17 cellular contexts compared by ENCODE assay signal in the genomic region with DNA sequence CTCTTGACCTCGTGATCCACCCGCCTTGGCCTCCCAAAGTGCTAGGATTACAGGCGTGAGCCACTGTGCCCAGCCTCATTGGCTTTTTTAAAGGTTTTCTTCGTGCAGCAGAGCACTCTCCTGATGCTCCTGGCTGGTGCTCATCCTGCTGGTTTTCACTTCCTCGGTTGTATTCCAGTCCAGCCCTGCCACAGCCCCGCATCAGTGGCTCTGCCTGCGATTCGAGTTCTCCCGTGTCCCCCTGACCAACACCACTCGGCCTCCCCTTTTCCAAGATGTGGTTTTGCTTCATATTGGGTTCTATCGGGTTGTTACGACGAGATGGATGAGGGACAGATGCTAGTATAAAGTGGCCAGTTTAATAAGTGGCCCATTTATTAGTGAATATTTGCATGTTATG. TPM values are rescaled to one million over a fixed set of nuclear protein-coding genes. Genes with fewer than 3 reads are reported as not detected.
DNase-seq lines count a peak whose midpoint lies in the region; ATAC-seq and TF ChIP-seq lines count a peak whose summit lies in the region.
"Had no signal": no experiment of that assay in that cellular context is flagged by ENCODE, and none has a peak within 500 bp of the region (broad histone marks: within the 10 kb centered on the region; RNA-seq: fewer than 3 reads in every experiment).

No MANE protein-coding gene starts in this region.

- peak overlapping the region; percentile 18 for H3K4me3 Mint-ChIP-seq in T-helper 2 cell treated with Interferon-gamma antibody and Interleukin-4, amounts not matched to agents 5 μg/mL and 100 μg/mL, for 36 hours
- H3K4me3 Mint-ChIP-seq in CD4-positive, CD25-positive, alpha-beta regulatory T cell = peak overlapping the region in 1 of 4 donors; percentile 19
- H3K4me3 Mint-ChIP-seq in memory B cell = peak overlapping the region; percentile 64
- H3K4me3 Mint-ChIP-seq: CD4-positive, alpha-beta T cell; GM23338; H9 had no signal

- no peaks in the 10 kb centered on the region for H3K79me2 ChIP-seq in hepatocyte

- H3K27me3 ChIP-seq in CD4-positive, CD25-positive, alpha-beta regulatory T cell (ENCODE audit: control insufficient read depth, insufficient read depth, low read length) = no peaks in the 10 kb centered on the region
- H3K27me3 ChIP-seq in hepatocyte = no peaks in the 10 kb centered on the region

- no peak for ATAC-seq in CD4-positive, CD25-positive, alpha-beta regulatory T cell (ENCODE audit: low read depth in 2 of 2)
- ATAC-seq in memory B cell (ENCODE audit: low read depth) (no peak), sciatic nerve (no peak)
- ATAC-seq: GM23338 had no signal

- peaks cover 12% of the 10 kb centered on the region for H3K4me1 ChIP-seq in CD4-positive, CD25-positive, alpha-beta regulatory T cell (ENCODE audit: control insufficient read depth, insufficient read depth, low read length, poor library complexity, severe bottlenecking)
- peaks cover 4% of the 10 kb centered on the region for H3K4me1 ChIP-seq in hepatocyte (ENCODE audit: insufficient read depth)

- intact Hi-C loops in sciatic nerve (cut with DNase I) = no loop called here

- H2AFZ ChIP-seq in hepatocyte = no peak overlapping the region
- H2AFZ ChIP-seq: GM23338 had no signal

- no peak overlapping the region for H3K4me3 ChIP-seq in CD4-positive, CD25-positive, alpha-beta regulatory T cell (ENCODE audit: low read depth, low read length)
- H3K4me3 ChIP-seq in hepatocyte = no peak overlapping the region
- H3K4me3 ChIP-seq: BLaER1 treated with 17β-estradiol and CSF1 and Interleukin-3, amounts not matched to agents 10 nM and 100 nM; GM23338 had no signal

- no peaks in the 10 kb centered on the region for H3K9me3 ChIP-seq in CD4-positive, CD25-positive, alpha-beta regulatory T cell (ENCODE audit: control insufficient read depth in 2 of 2, low read length in 2 of 2)
- H3K9me3 ChIP-seq in hepatocyte (ENCODE audit: low read depth) = no peaks in the 10 kb centered on the region

- H3K9me3 Mint-ChIP-seq in T-helper 2 cell treated with Interferon-gamma antibody and Interleukin-4, amounts not matched to agents 5 μg/mL and 100 μg/mL, for 36 hours = no peaks in the 10 kb centered on the region
- H3K9me3 Mint-ChIP-seq in CD4-positive, CD25-positive, alpha-beta regulatory T cell = no peaks in the 10 kb centered on the region
- H3K9me3 Mint-ChIP-seq in memory B cell = no peaks in the 10 kb centered on the region
- H3K9me3 Mint-ChIP-seq: CD4-positive, alpha-beta T cell had no signal

- no peak overlapping the region for H3K4me2 ChIP-seq in hepatocyte
- H3K4me2 ChIP-seq: BLaER1 treated with 17β-estradiol and CSF1 and Interleukin-3, amounts not matched to agents 10 nM and 100 nM; GM23338 had no signal

- WGBS in hepatocyte (ENCODE audit: low lambda C conversion rate, missing lambda C conversion rate) = 88% methylated on average over 13 of the region's 13 CpGs

- H3K27me3 Mint-ChIP-seq in T-helper 2 cell treated with Interferon-gamma antibody and Interleukin-4, amounts not matched to agents 5 μg/mL and 100 μg/mL, for 36 hours (ENCODE audit: low read depth) = peaks cover 3% of the 10 kb centered on the region
- H3K27me3 Mint-ChIP-seq in CD4-positive, CD25-positive, alpha-beta regulatory T cell = peaks cover 18% of the 10 kb centered on the region
- H3K27me3 Mint-ChIP-seq in memory B cell = no peaks in the 10 kb centered on the region
- H3K27me3 Mint-ChIP-seq: CD4-positive, alpha-beta T cell had no signal

- no peaks in the 10 kb centered on the region for H3K36me3 Mint-ChIP-seq in T-helper 2 cell treated with Interferon-gamma antibody and Interleukin-4, amounts not matched to agents 5 μg/mL and 100 μg/mL, for 36 hours (ENCODE audit: low read depth)
- H3K36me3 Mint-ChIP-seq in CD4-positive, CD25-positive, alpha-beta regulatory T cell = no peaks in the 10 kb centered on the region
- no peaks in the 10 kb centered on the region for H3K36me3 Mint-ChIP-seq in memory B cell

- DNase-seq in T-helper 2 cell treated with Interferon-gamma antibody and Interleukin-4, amounts not matched to agents 5 μg/mL and 100 μg/mL, for 36 hours (ENCODE audit: low spot score) = no peak
- no peak for DNase-seq in T-helper 2 cell
- DNase-seq in CD4-positive, CD25-positive, alpha-beta regulatory T cell = no peak
- DNase-seq in memory B cell (ENCODE audit: low spot score in 2 of 2) = no peak
- DNase-seq in sciatic nerve (ENCODE audit: low spot score) = peak; percentile 13
- no peak for DNase-seq in GOT3 (lab: John Stamatoyannopoulos, UW)
- DNase-seq in hepatocyte (ENCODE audit: low spot score) = no peak
- DNase-seq: 8988T; AML-193; CD4-positive, alpha-beta T cell; DMS153; DMS79 treated with DMSO at 0.1 percent for 48 hours; EL; H9 had no signal

- no peak overlapping the region for H3K27ac ChIP-seq in CD4-positive, CD25-positive, alpha-beta regulatory T cell (ENCODE audit: insufficient read depth, low read length, poor library complexity, severe bottlenecking)
- no peak overlapping the region for H3K27ac ChIP-seq in hepatocyte
- H3K27ac ChIP-seq: BLaER1 treated with 17β-estradiol and CSF1 and Interleukin-3, amounts not matched to agents 10 nM and 100 nM had no signal

- H3K9me2 ChIP-seq in hepatocyte (replicated peaks; ENCODE audit: insufficient read depth) = no peaks in the 10 kb centered on the region

- TF ChIP-seq CTCF in hepatocyte (IDR thresholded peaks at IDR 0.05; ENCODE audit: poor library complexity) = no peak

- no peaks in the 10 kb centered on the region for H3K36me3 ChIP-seq in CD4-positive, CD25-positive, alpha-beta regulatory T cell (ENCODE audit: control insufficient read depth, insufficient read depth, low read length)
- no peaks in the 10 kb centered on the region for H3K36me3 ChIP-seq in hepatocyte (replicated peaks; ENCODE audit: insufficient read depth, low read depth)
- H3K36me3 ChIP-seq: BLaER1 treated with 17β-estradiol and CSF1 and Interleukin-3, amounts not matched to agents 10 nM and 100 nM had no signal

- no peaks in the 10 kb centered on the region for H4K20me1 ChIP-seq in hepatocyte (ENCODE audit: insufficient read depth, poor library complexity, severe bottlenecking)
- H4K20me1 ChIP-seq: BLaER1 treated with 17β-estradiol and CSF1 and Interleukin-3, amounts not matched to agents 10 nM and 100 nM had no signal

- peaks cover 12% of the 10 kb centered on the region for H3K4me1 Mint-ChIP-seq in T-helper 2 cell treated with Interferon-gamma antibody and Interleukin-4, amounts not matched to agents 5 μg/mL and 100 μg/mL, for 36 hours (ENCODE audit: low read depth)
- H3K4me1 Mint-ChIP-seq in CD4-positive, CD25-positive, alpha-beta regulatory T cell = peaks cover 7 to 24% (median 10%) of the 10 kb centered on the region in 4 donors
- H3K4me1 Mint-ChIP-seq in memory B cell = peaks cover 7% of the 10 kb centered on the region

- no peak overlapping the region for H3K27ac Mint-ChIP-seq in T-helper 2 cell treated with Interferon-gamma antibody and Interleukin-4, amounts not matched to agents 5 μg/mL and 100 μg/mL, for 36 hours
- H3K27ac Mint-ChIP-seq in CD4-positive, CD25-positive, alpha-beta regulatory T cell = peak overlapping the region in 2 of 3 donors; percentile 5 to 73
- no peak overlapping the region for H3K27ac Mint-ChIP-seq in memory B cell
- H3K27ac Mint-ChIP-seq: CD4-positive, alpha-beta T cell; GM23338; H9 had no signal

RNA-seq across cellular contexts. Expression of gene EFCC1, which starts 27.8 kb away (rescaled TPM):
- 0.15 TPM for total RNA-seq in CD4-positive, CD25-positive, alpha-beta regulatory T cell
- polyA plus RNA-seq in CD4-positive, CD25-positive, alpha-beta regulatory T cell = not detected
- total RNA-seq in sciatic nerve (1.6 TPM), hepatocyte (0.23 and 0.76 TPM in 2 replicates)
- polyA plus RNA-seq in hepatocyte = 0.11 and 0.50 TPM in 2 replicates
- total RNA-seq: GM23338, HT1080 had no signal
- polyA plus RNA-seq: GM23338 had no signal

RNA-seq across cellular contexts. Expression of gene GP9, which starts 31.7 kb away (rescaled TPM):
- 3.7 TPM for total RNA-seq in CD4-positive, CD25-positive, alpha-beta regulatory T cell
- polyA plus RNA-seq in CD4-positive, CD25-positive, alpha-beta regulatory T cell = not detected
- 0.53 TPM for total RNA-seq in sciatic nerve
- total RNA-seq in hepatocyte = not detected in 2 replicates
- polyA plus RNA-seq in hepatocyte = not detected in 2 replicates
- total RNA-seq: CD4-positive, alpha-beta T cell; GM23338; H9; HT1080 had no signal
- polyA plus RNA-seq: GM23338 had no signal

RNA-seq across cellular contexts. Expression of gene CFAP92, which starts 35.0 kb away (rescaled TPM):
- total RNA-seq in CD4-positive, CD25-positive, alpha-beta regulatory T cell = not detected
- under 1 TPM in 1 of 4 donors, not detected in 3; 0.28 TPM for polyA plus RNA-seq in CD4-positive, CD25-positive, alpha-beta regulatory T cell
- total RNA-seq in sciatic nerve = 1.2 TPM
- total RNA-seq in hepatocyte = 0.17 and 1.3 TPM in 2 replicates
- polyA plus RNA-seq in hepatocyte = 0.35 and 1.0 TPM in 2 replicates
- total RNA-seq: HT1080 had no signal

Comparison
In these comparisons a context has a peak if more than half of its experiments do, and no peak if none do; other contexts are left out.
1. H3K27ac Mint-ChIP-seq: peak in CD4-positive, CD25-positive, alpha-beta regulatory T cell (2 of 3); none in T-helper 2 cell treated with Interferon-gamma antibody and Interleukin-4, amounts not matched to agents 5 μg/mL and 100 μg/mL, for 36 hours (single experiment) and memory B cell (single experiment).